Comparison of ENCODE assay signal across 15 cellular contexts in the genomic region with DNA sequence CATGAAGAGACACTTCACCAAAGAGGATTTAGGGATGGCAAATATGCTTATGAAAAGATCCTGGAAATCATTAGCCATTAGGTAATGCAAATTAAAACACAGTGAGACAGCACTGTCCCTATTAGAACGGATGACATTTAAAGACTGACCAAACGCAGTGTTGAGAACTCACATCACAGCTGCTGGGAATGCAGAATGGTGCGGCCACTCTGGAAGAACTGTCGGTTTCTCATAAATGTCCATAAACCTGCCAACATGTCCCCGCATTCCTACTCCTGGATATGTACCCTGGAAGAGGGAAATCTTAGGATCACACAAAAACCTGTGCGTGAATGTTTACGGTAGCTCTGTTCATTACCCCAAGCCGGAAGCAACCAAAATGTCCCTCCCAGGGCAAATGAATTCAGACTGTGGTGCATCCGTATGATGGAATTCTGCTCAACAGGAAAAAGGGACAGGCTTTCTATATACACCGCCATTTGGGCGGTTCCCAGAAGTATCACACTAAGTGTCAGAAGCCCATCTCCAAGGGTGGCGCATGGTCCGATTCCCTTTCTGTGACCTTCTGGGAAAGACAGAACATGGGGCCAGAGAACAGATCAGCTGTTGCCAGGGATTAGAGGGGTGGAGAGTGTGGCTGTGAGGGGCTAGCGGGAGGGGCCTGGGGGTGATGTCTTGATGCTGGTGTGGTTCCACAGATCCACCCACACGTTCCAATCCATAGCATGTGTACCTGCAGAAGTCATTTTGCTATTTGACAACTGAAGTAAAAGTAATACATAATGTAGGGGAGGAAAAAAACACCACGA.
DNase-seq lines count a peak whose midpoint lies in the region; ATAC-seq and TF ChIP-seq lines count a peak whose summit lies in the region.
"Had no signal": no experiment of that assay in that cellular context is flagged by ENCODE, and none has a peak within 500 bp of the region (broad histone marks: within the 10 kb centered on the region; RNA-seq: fewer than 3 reads in every experiment).

No MANE protein-coding gene starts in this region.

- no peaks in the 10 kb centered on the region for H3K27me3 Mint-ChIP-seq in stimulated activated naive CD8-positive, alpha-beta T cell treated with anti-CD3 and anti-CD28 coated beads, Interleukin-15, Interleukin-2, amounts not matched to agents 100 ng/mL and 50 ng/mL, for 24 hours
- no peaks in the 10 kb centered on the region for H3K27me3 Mint-ChIP-seq in activated T-helper 17 cell treated with anti-CD3 and anti-CD28 coated beads, Interleukin-2, amount 50 U/mL, for 72 hours
- H3K27me3 Mint-ChIP-seq in type B pancreatic cell, result no peaks in the 10 kb centered on the region
- no peaks in the 10 kb centered on the region for H3K27me3 Mint-ChIP-seq in activated CD8-positive, alpha-beta memory T cell treated with anti-CD3 and anti-CD28 coated beads, Interleukin-2, amount 10 ng/mL, durations not matched to agents 7 days and 5 days

- H3K27ac ChIP-seq in aorta (ENCODE audit: low read depth in 1 of 2, low read length in 2 of 2), result no peak overlapping the region
- H3K27ac ChIP-seq: BLaER1 treated with 17β-estradiol and CSF1 and Interleukin-3, amounts not matched to agents 10 nM and 100 nM; cardiac muscle cell had no signal

- no peak for TF ChIP-seq CTCF in type B pancreatic cell (conservative IDR thresholded peaks at IDR 0.05)

- no peaks in the 10 kb centered on the region for H3K4me1 ChIP-seq in aorta (ENCODE audit: control insufficient read depth in 1 of 2, insufficient read depth in 2 of 2, low read length in 2 of 2)

- no peak overlapping the region for H3K4me3 ChIP-seq in aorta (ENCODE audit: low read length in 2 of 2)
- H3K4me3 ChIP-seq: BLaER1 treated with 17β-estradiol and CSF1 and Interleukin-3, amounts not matched to agents 10 nM and 100 nM; cardiac muscle cell; right atrium auricular region had no signal

- DNase-seq in stimulated activated naive CD8-positive, alpha-beta T cell treated with anti-CD3 and anti-CD28 coated beads, Interleukin-15, Interleukin-2, amounts not matched to agents 100 U/mL and 50 U/mL, for 24 hours, result no peak
- DNase-seq in mesenteric fat pad (ENCODE audit: low spot score) (peak; percentile 49), aorta (peak; percentile 13 to 25), type B pancreatic cell (ENCODE audit: extremely low spot score, unreplicated experiment) (no peak), dedifferentiated amniotic fluid mesenchymal stem cell (ENCODE audit: extremely low spot score) (no peak)
- no peak for DNase-seq in activated CD8-positive, alpha-beta memory T cell treated with anti-CD3 and anti-CD28 coated beads, Interleukin-2, amount 10 ng/mL, durations not matched to agents 7 days and 5 days
- DNase-seq: NCI-H2029; NCI-H82; Right ventricle myocardium superior; stimulated activated naive CD4-positive, alpha-beta T cell had no signal

- H3K4me3 Mint-ChIP-seq in stimulated activated naive CD8-positive, alpha-beta T cell treated with anti-CD3 and anti-CD28 coated beads, Interleukin-15, Interleukin-2, amounts not matched to agents 100 ng/mL and 50 ng/mL, for 24 hours, result no peak overlapping the region
- H3K4me3 Mint-ChIP-seq in activated T-helper 17 cell treated with anti-CD3 and anti-CD28 coated beads, Interleukin-2, amount 50 U/mL, for 72 hours, result peak overlapping the region; percentile 82
- H3K4me3 Mint-ChIP-seq in type B pancreatic cell, result no peak overlapping the region
- H3K4me3 Mint-ChIP-seq in activated CD8-positive, alpha-beta memory T cell treated with anti-CD3 and anti-CD28 coated beads, Interleukin-2, amount 10 ng/mL, durations not matched to agents 7 days and 5 days, result no peak overlapping the region

- H3K36me3 ChIP-seq in aorta (ENCODE audit: control insufficient read depth in 1 of 2, insufficient read depth in 2 of 2, low read length in 1 of 2), result no peaks in the 10 kb centered on the region
- H3K36me3 ChIP-seq: cardiac muscle cell, right atrium auricular region had no signal

- CTCF ChIA-PET in activated CD8-positive, alpha-beta memory T cell treated with anti-CD3 and anti-CD28 coated beads, Interleukin-2, amount 10 ng/mL, durations not matched to agents 7 days and 5 days (lab: Charles Lee), result interaction anchor here (1.5 kb wide), 1 partner anchor 13 kb away, joined by 4 read pairs; no protein-coding TSS in a partner anchor

- H3K36me3 Mint-ChIP-seq in stimulated activated naive CD8-positive, alpha-beta T cell treated with anti-CD3 and anti-CD28 coated beads, Interleukin-15, Interleukin-2, amounts not matched to agents 100 ng/mL and 50 ng/mL, for 24 hours (ENCODE audit: low read depth), result peaks cover 70% of the 10 kb centered on the region
- peaks cover 64% of the 10 kb centered on the region for H3K36me3 Mint-ChIP-seq in activated T-helper 17 cell treated with anti-CD3 and anti-CD28 coated beads, Interleukin-2, amount 50 U/mL, for 72 hours (ENCODE audit: low read depth)
- H3K36me3 Mint-ChIP-seq in type B pancreatic cell, result peaks cover 13% of the 10 kb centered on the region
- H3K36me3 Mint-ChIP-seq in activated CD8-positive, alpha-beta memory T cell treated with anti-CD3 and anti-CD28 coated beads, Interleukin-2, amount 10 ng/mL, durations not matched to agents 7 days and 5 days, result peaks cover 46% of the 10 kb centered on the region

- WGBS in aorta, 2 donors, result 95% methylated on average over 16 of the region's 16 CpGs

- intact Hi-C loops in aorta (cut with DNase I), result loop anchor here in 1 of 2 donors (5.0 kb wide), 1 partner anchor 33 kb away; no protein-coding TSS in a partner anchor

- H3K4me1 Mint-ChIP-seq in stimulated activated naive CD8-positive, alpha-beta T cell treated with anti-CD3 and anti-CD28 coated beads, Interleukin-15, Interleukin-2, amounts not matched to agents 100 ng/mL and 50 ng/mL, for 24 hours (ENCODE audit: low read depth), result peaks cover 65% of the 10 kb centered on the region
- H3K4me1 Mint-ChIP-seq in activated T-helper 17 cell treated with anti-CD3 and anti-CD28 coated beads, Interleukin-2, amount 50 U/mL, for 72 hours, result peaks cover 47% of the 10 kb centered on the region
- H3K4me1 Mint-ChIP-seq in type B pancreatic cell (ENCODE audit: unreplicated experiment), result peaks cover 40% of the 10 kb centered on the region
- H3K4me1 Mint-ChIP-seq in activated CD8-positive, alpha-beta memory T cell treated with anti-CD3 and anti-CD28 coated beads, Interleukin-2, amount 10 ng/mL, durations not matched to agents 7 days and 5 days, result peaks cover 45% of the 10 kb centered on the region

- H3K27ac Mint-ChIP-seq in stimulated activated naive CD8-positive, alpha-beta T cell treated with anti-CD3 and anti-CD28 coated beads, Interleukin-15, Interleukin-2, amounts not matched to agents 100 ng/mL and 50 ng/mL, for 24 hours, result peak overlapping the region; percentile 28
- peak overlapping the region; percentile 95 for H3K27ac Mint-ChIP-seq in activated T-helper 17 cell treated with anti-CD3 and anti-CD28 coated beads, Interleukin-2, amount 50 U/mL, for 72 hours
- H3K27ac Mint-ChIP-seq in type B pancreatic cell, result no peak overlapping the region
- H3K27ac Mint-ChIP-seq in activated CD8-positive, alpha-beta memory T cell treated with anti-CD3 and anti-CD28 coated beads, Interleukin-2, amount 10 ng/mL, durations not matched to agents 7 days and 5 days, result no peak overlapping the region

- ATAC-seq in stimulated activated naive CD8-positive, alpha-beta T cell treated with anti-CD3 and anti-CD28 coated beads, Interleukin-15, Interleukin-2, amounts not matched to agents 100 U/mL and 50 U/mL, for 24 hours, result no peak
- ATAC-seq in activated T-helper 17 cell treated with anti-CD3 and anti-CD28 coated beads, Interleukin-2, amount 50 U/mL, for 72 hours (replicated peaks), result no peak
- no peak for ATAC-seq in aorta (ENCODE audit: low FRiP score)
- ATAC-seq in activated CD8-positive, alpha-beta memory T cell treated with anti-CD3 and anti-CD28 coated beads, Interleukin-2, amount 10 ng/mL, durations not matched to agents 7 days and 5 days, result no peak

- H3K27me3 ChIP-seq in aorta (ENCODE audit: control insufficient read depth in 1 of 2, insufficient read depth in 2 of 2, low read length in 1 of 2), result no peaks in the 10 kb centered on the region
- H3K27me3 ChIP-seq: BLaER1 treated with 17β-estradiol and CSF1 and Interleukin-3, amounts not matched to agents 10 nM and 100 nM; cardiac muscle cell; right atrium auricular region had no signal

- H3K9me3 ChIP-seq in aorta (ENCODE audit: control insufficient read depth, low read length), result no peaks in the 10 kb centered on the region
- H3K9me3 ChIP-seq: right atrium auricular region had no signal

- no peaks in the 10 kb centered on the region for H3K9me3 Mint-ChIP-seq in stimulated activated naive CD8-positive, alpha-beta T cell treated with anti-CD3 and anti-CD28 coated beads, Interleukin-15, Interleukin-2, amounts not matched to agents 100 ng/mL and 50 ng/mL, for 24 hours
- H3K9me3 Mint-ChIP-seq in activated T-helper 17 cell treated with anti-CD3 and anti-CD28 coated beads, Interleukin-2, amount 50 U/mL, for 72 hours, result no peaks in the 10 kb centered on the region
- no peaks in the 10 kb centered on the region for H3K9me3 Mint-ChIP-seq in type B pancreatic cell
- no peaks in the 10 kb centered on the region for H3K9me3 Mint-ChIP-seq in activated CD8-positive, alpha-beta memory T cell treated with anti-CD3 and anti-CD28 coated beads, Interleukin-2, amount 10 ng/mL, durations not matched to agents 7 days and 5 days (ENCODE audit: low read depth)

Comparison
In these comparisons a context has a peak if more than half of its experiments do, and no peak if none do; other contexts are left out.
1. H3K27ac Mint-ChIP-seq: peak in stimulated activated naive CD8-positive, alpha-beta T cell treated with anti-CD3 and anti-CD28 coated beads, Interleukin-15, Interleukin-2, amounts not matched to agents 100 ng/mL and 50 ng/mL, for 24 hours (single experiment) and activated T-helper 17 cell treated with anti-CD3 and anti-CD28 coated beads, Interleukin-2, amount 50 U/mL, for 72 hours (single experiment); none in type B pancreatic cell (single experiment) and activated CD8-positive, alpha-beta memory T cell treated with anti-CD3 and anti-CD28 coated beads, Interleukin-2, amount 10 ng/mL, durations not matched to agents 7 days and 5 days (single experiment).
2. DNase-seq: peak in mesenteric fat pad (single experiment) and aorta (2 of 2); none in stimulated activated naive CD8-positive, alpha-beta T cell treated with anti-CD3 and anti-CD28 coated beads, Interleukin-15, Interleukin-2, amounts not matched to agents 100 U/mL and 50 U/mL, for 24 hours (single experiment), type B pancreatic cell (single experiment), activated CD8-positive, alpha-beta memory T cell treated with anti-CD3 and anti-CD28 coated beads, Interleukin-2, amount 10 ng/mL, durations not matched to agents 7 days and 5 days (single experiment) and dedifferentiated amniotic fluid mesenchymal stem cell (single experiment).